In genomic region chr5:61280205-61280604, GRCh38 we compare ENCODE assay signal across 9 cellular contexts. TPM values are rescaled to one million over a fixed set of nuclear protein-coding genes. Genes with fewer than 3 reads are reported as not detected.
DNase-seq lines count a peak whose midpoint lies in the region; ATAC-seq and TF ChIP-seq lines count a peak whose summit lies in the region.
"Had no signal": no experiment of that assay in that cellular context is flagged by ENCODE, and none has a peak within 500 bp of the region (broad histone marks: within the 10 kb centered on the region; RNA-seq: fewer than 3 reads in every experiment).

No MANE protein-coding gene starts in this region.

- no peaks in the 10 kb centered on the region for H3K9me3 Mint-ChIP-seq in type B pancreatic cell
- H3K9me3 Mint-ChIP-seq: activated naive CD4-positive, alpha-beta T cell treated with anti-CD3 and anti-CD28 coated beads, Interleukin-2, amount 50 U/mL, for 24 hours had no signal

- TF ChIP-seq CTCF in AG10803 (conservative IDR thresholded peaks at IDR 0.05; ENCODE audit: low read length) (no peak), astrocyte of the spinal cord (IDR thresholded peaks at IDR 0.05; ENCODE audit: low read depth, low read length) (no peak), type B pancreatic cell (conservative IDR thresholded peaks at IDR 0.05) (no peak)

- H3K4me3 ChIP-seq in AG10803 (ENCODE audit: low read length) (no peak overlapping the region), astrocyte of the spinal cord (ENCODE audit: low read depth, low read length) (no peak overlapping the region)

- H3K27ac Mint-ChIP-seq in type B pancreatic cell, result no peak overlapping the region
- H3K27ac Mint-ChIP-seq: activated naive CD4-positive, alpha-beta T cell treated with anti-CD3 and anti-CD28 coated beads, Interleukin-2, amount 50 U/mL, for 24 hours had no signal

- H3K4me3 Mint-ChIP-seq in type B pancreatic cell, result no peak overlapping the region
- H3K4me3 Mint-ChIP-seq: activated naive CD4-positive, alpha-beta T cell treated with anti-CD3 and anti-CD28 coated beads, Interleukin-2, amount 50 U/mL, for 24 hours had no signal

- DNase-seq in AG10803 (ENCODE audit: low read depth) (peak; percentile 78), NCI-H2081 treated with DMSO at 0.1 percent for 48 hours (lab: John Stamatoyannopoulos, UW) (peak; percentile 22), astrocyte of the spinal cord (ENCODE audit: low read depth, low spot score) (peak; percentile 86), renal cortical epithelial cell (ENCODE audit: low read depth) (peak; percentile 93), GM19240 (ENCODE audit: insufficient read length, low spot score) (no peak), type B pancreatic cell (ENCODE audit: extremely low spot score, unreplicated experiment) (no peak)

- H3K36me3 Mint-ChIP-seq in type B pancreatic cell, result no peaks in the 10 kb centered on the region
- H3K36me3 Mint-ChIP-seq: activated naive CD4-positive, alpha-beta T cell treated with anti-CD3 and anti-CD28 coated beads, Interleukin-2, amount 50 U/mL, for 24 hours had no signal

- ATAC-seq in GM18907 (IDR thresholded peaks at IDR 0.05; ENCODE audit: unreplicated experiment) (peak; percentile 58), GM21529 (IDR thresholded peaks at IDR 0.05; ENCODE audit: unreplicated experiment) (no peak)

- peaks cover 24% of the 10 kb centered on the region for H3K4me1 Mint-ChIP-seq in type B pancreatic cell (ENCODE audit: unreplicated experiment)

- in situ Hi-C loops in astrocyte of the spinal cord (cut with HindIII; ENCODE audit: low sequenced_read_pairs), result no loop called here

- no peaks in the 10 kb centered on the region for H3K27me3 Mint-ChIP-seq in type B pancreatic cell
- H3K27me3 Mint-ChIP-seq: activated naive CD4-positive, alpha-beta T cell treated with anti-CD3 and anti-CD28 coated beads, Interleukin-2, amount 50 U/mL, for 24 hours had no signal

RNA-seq across cellular contexts. Expression of gene ZSWIM6, which starts 51.9 kb away (rescaled TPM):
- total RNA-seq in renal cortical epithelial cell (11.6 and 20.7 TPM in 2 replicates), type B pancreatic cell (ENCODE audit: low replicate concordance) (22.4 and 24.6 TPM in 2 replicates)

Comparison
In these comparisons a context has a peak if more than half of its experiments do, and no peak if none do; other contexts are left out.
1. DNase-seq: peak in AG10803 (single experiment), NCI-H2081 treated with DMSO at 0.1 percent for 48 hours (single experiment), astrocyte of the spinal cord (single experiment) and renal cortical epithelial cell (single experiment); none in GM19240 (single experiment) and type B pancreatic cell (single experiment).